Comparison of ENCODE assay signal across 7 cellular contexts in the genomic region with DNA sequence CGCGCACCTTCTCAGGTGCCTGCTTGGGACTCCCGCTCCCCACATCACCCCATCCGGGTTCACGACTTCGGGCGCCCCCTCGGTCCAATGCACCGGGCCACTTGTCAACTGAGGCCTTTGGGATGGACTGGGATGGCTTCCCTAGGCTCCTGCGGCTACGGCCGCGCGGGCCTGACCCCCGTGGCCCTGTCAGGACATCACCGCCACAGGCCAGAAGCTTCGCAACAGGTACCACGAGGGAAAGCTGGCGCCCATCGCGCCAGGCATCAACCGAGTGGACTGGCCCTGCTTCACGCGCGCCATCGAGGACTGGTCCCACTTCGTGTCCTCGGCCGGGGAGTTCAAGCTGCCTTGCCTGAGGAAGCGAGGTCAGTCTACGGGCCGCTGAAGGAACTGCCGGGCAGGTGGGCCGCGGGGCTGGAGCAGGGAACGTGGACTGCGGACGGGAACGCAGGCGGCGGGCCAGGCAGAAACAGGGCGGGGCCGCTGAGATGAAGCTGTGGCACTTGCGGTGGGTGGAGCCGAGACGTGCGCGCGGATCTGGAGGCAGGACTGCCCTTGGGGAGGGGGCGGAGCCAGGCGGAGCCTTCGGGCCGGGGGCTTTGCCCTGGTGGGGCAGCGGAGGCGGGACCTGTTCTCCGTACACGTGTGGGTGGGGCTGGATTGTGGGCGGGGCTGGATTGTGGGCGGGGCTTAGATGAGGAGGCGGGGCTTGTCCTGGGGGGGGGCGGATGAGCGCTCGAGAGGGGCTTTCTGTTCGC. TPM values are rescaled to one million over a fixed set of nuclear protein-coding genes. Genes with fewer than 3 reads are reported as not detected.
DNase-seq lines count a peak whose midpoint lies in the region; TF ChIP-seq lines count a peak whose summit lies in the region.

No MANE protein-coding gene starts in this region.

- no peaks in the 10 kb centered on the region for H3K36me3 ChIP-seq in liver (ENCODE audit: control insufficient read depth in 4 of 4, insufficient read depth in 3 of 4, low read depth in 1 of 4, low read length in 3 of 4)

- no peak overlapping the region for H3K9ac ChIP-seq in liver (ENCODE audit: low read depth in 1 of 2, low read length in 2 of 2)

- no peaks in the 10 kb centered on the region for H3K36me3 Mint-ChIP-seq in activated CD4-positive, alpha-beta T cell treated with anti-CD3 and anti-CD28 coated beads, Interleukin-2, amount 10 ng/mL, durations not matched to agents 7 days and 5 days (ENCODE audit: low read depth)

- CTCF ChIA-PET in activated CD4-positive, alpha-beta T cell treated with anti-CD3 and anti-CD28 coated beads, Interleukin-2, amount 10 ng/mL, durations not matched to agents 7 days and 5 days (lab: Charles Lee) = interaction anchor here (0.6 to 1.1 kb wide), 4 partner anchors 9 to 237 kb away, joined by 3 to 4 read pairs (median 4); no protein-coding TSS in a partner anchor

- POLR2A ChIA-PET in activated CD4-positive, alpha-beta T cell treated with anti-CD3 and anti-CD28 coated beads, Interleukin-2, amount 10 ng/mL, durations not matched to agents 7 days and 5 days (lab: Charles Lee) = no interaction called here

- peaks cover 8% of the 10 kb centered on the region for H3K27me3 Mint-ChIP-seq in activated CD4-positive, alpha-beta T cell treated with anti-CD3 and anti-CD28 coated beads, Interleukin-2, amount 10 ng/mL, durations not matched to agents 7 days and 5 days

- H3K9me3 Mint-ChIP-seq in activated CD4-positive, alpha-beta T cell treated with anti-CD3 and anti-CD28 coated beads, Interleukin-2, amount 10 ng/mL, durations not matched to agents 7 days and 5 days = no peaks in the 10 kb centered on the region

- peak overlapping the region; percentile 50 for H3K27ac Mint-ChIP-seq in activated CD4-positive, alpha-beta T cell treated with anti-CD3 and anti-CD28 coated beads, Interleukin-2, amount 10 ng/mL, durations not matched to agents 7 days and 5 days

- TF ChIP-seq RAD21 in liver (IDR thresholded peaks at IDR 0.05) = no peak

- H3K27me3 ChIP-seq in dorsolateral prefrontal cortex (peaks cover 0 to 7% (median 0%) of the 10 kb centered on the region in 45 donors), liver (ENCODE audit: control insufficient read depth in 4 of 4, insufficient read depth in 4 of 4, low read length in 3 of 4) (no peaks in the 10 kb centered on the region)

- no peaks in the 10 kb centered on the region for H3K9me3 ChIP-seq in liver (ENCODE audit: control insufficient read depth in 4 of 4, low read length in 3 of 4)

- 14% methylated on average over 64 of the region's 64 CpGs for WGBS in liver

- intact Hi-C loops in dorsolateral prefrontal cortex (cut with DNase I) = no loop called here

- TF ChIP-seq CTCF in dorsolateral prefrontal cortex (IDR thresholded peaks at IDR 0.05 in 54 of 56, conservative IDR thresholded peaks at IDR 0.05 in 2 of 56; ENCODE audit: low read depth in 1 of 56, partially characterized antibody in 56 of 56) (no peak), liver (IDR thresholded peaks at IDR 0.05; ENCODE audit: low read depth, low read length, missing input control) (no peak)

- H3K4me1 Mint-ChIP-seq in activated CD4-positive, alpha-beta T cell treated with anti-CD3 and anti-CD28 coated beads, Interleukin-2, amount 10 ng/mL, durations not matched to agents 7 days and 5 days = peaks cover 13% of the 10 kb centered on the region

- H3K4me3 ChIP-seq in dorsolateral prefrontal cortex = peak overlapping the region; percentile 37 to 78 (median 60)
- H3K4me3 ChIP-seq in liver (ENCODE audit: low read depth in 1 of 3, low read length in 3 of 3) = peak overlapping the region in 2 of 3 donors; percentile 26 to 45

- H3K4me1 ChIP-seq in liver (ENCODE audit: control insufficient read depth in 4 of 4, insufficient read depth in 4 of 4, low read length in 3 of 4) = peaks cover 0 to 10% (median 6%) of the 10 kb centered on the region in 4 donors

- peak overlapping the region; percentile 75 for H3K4me3 Mint-ChIP-seq in activated CD4-positive, alpha-beta T cell treated with anti-CD3 and anti-CD28 coated beads, Interleukin-2, amount 10 ng/mL, durations not matched to agents 7 days and 5 days

- DNase-seq in GM19240 (ENCODE audit: insufficient read length, low spot score) = peak; percentile 65
- DNase-seq in HK-2 (ENCODE audit: unreplicated experiment) = peak; percentile 54
- DNase-seq in activated CD4-positive, alpha-beta T cell treated with anti-CD3 and anti-CD28 coated beads, Interleukin-2, amount 10 ng/mL, durations not matched to agents 7 days and 5 days = peak; percentile 93
- DNase-seq in dorsolateral prefrontal cortex = peak in 6 of 10 donors; percentile 37 to 67 (median 46)
- DNase-seq in stimulated activated CD4-positive, alpha-beta T cell treated with anti-CD3 and anti-CD28 coated beads, Interleukin-4, amount 100 ng/mL, for 24 hours = peak; percentile 91
- no peak for DNase-seq in NCI-H446 (lab: John Stamatoyannopoulos, UW)

- H3K27ac ChIP-seq in dorsolateral prefrontal cortex (peak overlapping the region in 1 of 59 donors; percentile 8), liver (ENCODE audit: low read depth in 1 of 2, low read length in 2 of 2) (no peak overlapping the region)

TF ChIP-seq in liver, 16 proteins besides CTCF, POLR2A, EP300 and RAD21:
- no peak for TF ChIP-seq YY1 (IDR thresholded peaks at IDR 0.05)
- TF ChIP-seq FOXA2 (IDR thresholded peaks at IDR 0.05) = no peak
- TF ChIP-seq TAF1 (conservative IDR thresholded peaks at IDR 0.05) = no peak
- TF ChIP-seq NR2F2 (IDR thresholded peaks at IDR 0.05) = no peak
- no peak for TF ChIP-seq EGR1 (IDR thresholded peaks at IDR 0.05; ENCODE audit: low read depth in 2 of 2)
- TF ChIP-seq, protein P1, sequence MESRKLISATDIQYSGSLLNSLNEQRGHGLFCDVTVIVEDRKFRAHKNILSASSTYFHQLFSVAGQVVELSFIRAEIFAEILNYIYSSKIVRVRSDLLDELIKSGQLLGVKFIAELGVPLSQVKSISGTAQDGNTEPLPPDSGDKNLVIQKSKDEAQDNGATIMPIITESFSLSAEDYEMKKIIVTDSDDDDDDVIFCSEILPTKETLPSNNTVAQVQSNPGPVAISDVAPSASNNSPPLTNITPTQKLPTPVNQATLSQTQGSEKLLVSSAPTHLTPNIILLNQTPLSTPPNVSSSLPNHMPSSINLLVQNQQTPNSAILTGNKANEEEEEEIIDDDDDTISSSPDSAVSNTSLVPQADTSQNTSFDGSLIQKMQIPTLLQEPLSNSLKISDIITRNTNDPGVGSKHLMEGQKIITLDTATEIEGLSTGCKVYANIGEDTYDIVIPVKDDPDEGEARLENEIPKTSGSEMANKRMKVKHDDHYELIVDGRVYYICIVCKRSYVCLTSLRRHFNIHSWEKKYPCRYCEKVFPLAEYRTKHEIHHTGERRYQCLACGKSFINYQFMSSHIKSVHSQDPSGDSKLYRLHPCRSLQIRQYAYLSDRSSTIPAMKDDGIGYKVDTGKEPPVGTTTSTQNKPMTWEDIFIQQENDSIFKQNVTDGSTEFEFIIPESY (IDR thresholded peaks at IDR 0.05) = no peak
- TF ChIP-seq HNF4G (IDR thresholded peaks at IDR 0.05) = no peak

RNA-seq across cellular contexts. Expression of a gene that starts 13.7 kb away (rescaled TPM):
- total RNA-seq in activated CD4-positive, alpha-beta T cell treated with anti-CD3 and anti-CD28 coated beads, Interleukin-2, amount 10 ng/mL, durations not matched to agents 7 days and 5 days = not detected
- total RNA-seq in dorsolateral prefrontal cortex (10 to 100 TPM in 57 of 120 experiments, 1 to 10 TPM in 60, under 1 TPM in 1, not detected in 2; 0.37 to 38.0 (median 9.8) TPM), liver (under 1 TPM; under 0.01 TPM)
- not detected for polyA plus RNA-seq in liver

RNA-seq across cellular contexts. Expression of a gene that starts 15.8 kb away (rescaled TPM):
- total RNA-seq in activated CD4-positive, alpha-beta T cell treated with anti-CD3 and anti-CD28 coated beads, Interleukin-2, amount 10 ng/mL, durations not matched to agents 7 days and 5 days = 10 to 100 TPM; 19.8 to 20.8 TPM
- total RNA-seq in dorsolateral prefrontal cortex = 10 to 100 TPM in 71 of 120 experiments, 1 to 10 TPM in 49; 6.5 to 19.1 (median 10.3) TPM
- 1 to 10 TPM; 2.6 TPM for total RNA-seq in liver
- 1 to 10 TPM in 1 of 2 donors, under 1 TPM in 1; 0.64 to 3.4 TPM for polyA plus RNA-seq in liver

RNA-seq across cellular contexts. Expression of a gene that starts 16.6 kb away (rescaled TPM):
- total RNA-seq in activated CD4-positive, alpha-beta T cell treated with anti-CD3 and anti-CD28 coated beads, Interleukin-2, amount 10 ng/mL, durations not matched to agents 7 days and 5 days = 10 to 100 TPM; 52.0 to 58.0 TPM
- total RNA-seq in dorsolateral prefrontal cortex (10 to 100 TPM; 28.3 to 59.7 (median 41.9) TPM), liver (10 to 100 TPM in 1 of 2 donors, 1 to 10 TPM in 1; 8.9 to 40.7 TPM)
- polyA plus RNA-seq in liver = 10 to 100 TPM; 23.7 to 32.8 TPM

RNA-seq across cellular contexts. Expression of a gene that starts 40.9 kb away (rescaled TPM):
- total RNA-seq in activated CD4-positive, alpha-beta T cell treated with anti-CD3 and anti-CD28 coated beads, Interleukin-2, amount 10 ng/mL, durations not matched to agents 7 days and 5 days = under 1 TPM; 0.20 to 0.27 TPM
- total RNA-seq in dorsolateral prefrontal cortex = 10 to 100 TPM in 23 of 120 experiments, 1 to 10 TPM in 97; 4.7 to 17.4 (median 8.2) TPM
- 10 to 100 TPM; 14.2 to 38.8 TPM for total RNA-seq in liver
- polyA plus RNA-seq in liver = 10 to 100 TPM in 1 of 2 donors, 1 to 10 TPM in 1; 7.0 to 28.7 TPM

Comparison
In these comparisons a context has a peak if more than half of its experiments do, and no peak if none do; other contexts are left out.
1. DNase-seq: peak in GM19240 (single experiment), HK-2 (single experiment), activated CD4-positive, alpha-beta T cell treated with anti-CD3 and anti-CD28 coated beads, Interleukin-2, amount 10 ng/mL, durations not matched to agents 7 days and 5 days (single experiment), dorsolateral prefrontal cortex (6 of 10) and stimulated activated CD4-positive, alpha-beta T cell treated with anti-CD3 and anti-CD28 coated beads, Interleukin-4, amount 100 ng/mL, for 24 hours (single experiment); none in NCI-H446 (0 of 2).